In the genomic region with DNA sequence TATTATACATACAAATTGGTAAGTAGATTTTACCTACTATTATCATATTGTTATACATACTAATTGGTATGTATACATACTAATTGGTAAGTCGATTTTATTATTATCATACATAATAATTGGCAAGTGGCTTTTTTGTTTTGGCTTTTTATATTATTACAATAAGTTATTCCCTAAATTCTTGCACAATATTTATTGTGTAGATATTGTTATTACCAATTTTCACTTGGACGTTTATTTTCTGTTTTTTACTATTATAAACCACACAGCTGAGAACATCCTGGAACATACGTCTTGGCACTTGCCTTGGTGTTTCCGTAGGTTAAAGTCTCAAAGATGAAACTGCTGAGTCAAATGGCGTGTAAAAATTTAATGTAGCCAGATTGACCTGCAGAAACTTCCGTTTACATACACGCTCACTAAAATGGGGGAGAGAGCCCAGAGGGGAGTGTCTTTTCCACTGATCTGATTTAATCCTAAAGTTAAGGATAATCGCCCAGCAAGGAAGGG, we compare ENCODE assay signal across 8 cellular contexts. TPM values are rescaled to one million over a fixed set of nuclear protein-coding genes. Genes with fewer than 3 reads are reported as not detected.
DNase-seq lines count a peak whose midpoint lies in the region; ATAC-seq, FAIRE-seq and TF ChIP-seq lines count a peak whose summit lies in the region.

No MANE protein-coding gene starts in this region.

- CTCF ChIA-PET in HepG2 (lab: Yijun Ruan, JAX; ENCODE audit: low intra/inter-chr PET ratio, low total read pairs): no interaction called here

- peak overlapping the region; percentile 82 for H2AFZ ChIP-seq in HepG2 (ENCODE audit: low read length)

- in situ Hi-C loops in HepG2 (cut with HindIII; ENCODE audit: extremely low pct_ligation_motif_present, low pct_unique_long_range_greater_than_20kb): no loop called here

- FAIRE-seq in HepG2 (lab: Jason Lieb, UNC): no peak
- no peak for FAIRE-seq in HTR-8/SVneo (lab: Jason Lieb, UNC)

- peak overlapping the region; percentile 77 for H3K4me2 ChIP-seq in HepG2 (ENCODE audit: low read depth, low read length)

- TF ChIP-seq CTCF in HepG2 (CRISPR knock-in tag; IDR thresholded peaks at IDR 0.05): no peak
- no peak for TF ChIP-seq CTCF in upper lobe of left lung (IDR thresholded peaks at IDR 0.05)

- WGBS in HepG2 (ENCODE audit: low lambda C conversion rate): under 1% methylated on average over 8 of the region's 8 CpGs
- 5 to 7% methylated on average over 8 of the region's 8 CpGs for WGBS in upper lobe of left lung, 2 donors

- POLR2A ChIA-PET in activated naive CD8-positive, alpha-beta T cell treated with anti-CD3 and anti-CD28 coated beads, Interleukin-2, amount 10 ng/mL, durations not matched to agents 7 days and 5 days (lab: Charles Lee): interaction anchor here (0.8 to 6.1 kb wide), 9 partner anchors 11 to 37 kb away, joined by 3 to 120 read pairs (median 7); partner anchors contain the start of genes ABI3 and GNGT2
- POLR2A ChIA-PET in HepG2 (lab: Yijun Ruan, JAX): interaction anchor here (0.7 to 3.1 kb wide), 9 partner anchors 8 to 572 kb away, joined by 3 to 16 read pairs (median 4); partner anchors contain the start of gene FAM117A

- TF ChIP-seq EP300 in HepG2 (IDR thresholded peaks at IDR 0.05; ENCODE audit: low read depth in 2 of 2, low read length in 2 of 2): no peak
- TF ChIP-seq EP300 in HepG2 (CRISPR knock-in tag; IDR thresholded peaks at IDR 0.05; ENCODE audit: borderline replicate concordance): no peak
- TF ChIP-seq EP300 in upper lobe of left lung (IDR thresholded peaks at IDR 0.05): no peak

- H3K9ac ChIP-seq in HepG2 (ENCODE audit: insufficient read depth, low read depth, low read length): peak overlapping the region; percentile 84

- H3K27me3 Mint-ChIP-seq in activated naive CD8-positive, alpha-beta T cell treated with anti-CD3 and anti-CD28 coated beads, Interleukin-2, amount 10 ng/mL, durations not matched to agents 7 days and 5 days: peaks cover 1% of the 10 kb centered on the region

- TF ChIP-seq RAD21 in HepG2 (CRISPR knock-in tag; IDR thresholded peaks at IDR 0.05): no peak

- no peaks in the 10 kb centered on the region for H4K20me1 ChIP-seq in HepG2 (ENCODE audit: insufficient read depth, low read length)

- H3K4me1 Mint-ChIP-seq in activated naive CD8-positive, alpha-beta T cell treated with anti-CD3 and anti-CD28 coated beads, Interleukin-2, amount 10 ng/mL, durations not matched to agents 7 days and 5 days: peaks cover 31% of the 10 kb centered on the region

- H3K4me3 ChIP-seq in HepG2 (replicated peaks in 1 of 3; ENCODE audit: insufficient read depth in 1 of 3, low read depth in 2 of 3, low read length in 3 of 3): peak overlapping the region; percentile 75 to 80 (median 76)
- H3K4me3 ChIP-seq in upper lobe of left lung: peak overlapping the region; percentile 37 to 88 (median 75)

- peak overlapping the region; percentile 100 for H3K27ac Mint-ChIP-seq in activated naive CD8-positive, alpha-beta T cell treated with anti-CD3 and anti-CD28 coated beads, Interleukin-2, amount 10 ng/mL, durations not matched to agents 7 days and 5 days

- BruUV-seq in HepG2 (replicated peaks; lab: Mats Ljungman, UMichigan): TSS peak; percentile 94

- no peaks in the 10 kb centered on the region for H3K9me3 Mint-ChIP-seq in activated naive CD8-positive, alpha-beta T cell treated with anti-CD3 and anti-CD28 coated beads, Interleukin-2, amount 10 ng/mL, durations not matched to agents 7 days and 5 days

- H3K36me3 Mint-ChIP-seq in activated naive CD8-positive, alpha-beta T cell treated with anti-CD3 and anti-CD28 coated beads, Interleukin-2, amount 10 ng/mL, durations not matched to agents 7 days and 5 days: no peaks in the 10 kb centered on the region

- peak; percentile 10 for ATAC-seq in HG03378 (IDR thresholded peaks at IDR 0.05; ENCODE audit: unreplicated experiment)
- ATAC-seq in activated naive CD8-positive, alpha-beta T cell treated with anti-CD3 and anti-CD28 coated beads, Interleukin-2, amount 10 ng/mL, durations not matched to agents 7 days and 5 days (ENCODE audit: low read depth): peak; percentile 3
- ATAC-seq in HepG2: no peak
- ATAC-seq in upper lobe of left lung (ENCODE audit: low FRiP score in 2 of 2): no peak
- ATAC-seq in GM21529 (IDR thresholded peaks at IDR 0.05; ENCODE audit: unreplicated experiment): no peak

- H3K27ac ChIP-seq in HepG2 (ENCODE audit: extremely low read length, insufficient read depth, low read length) (peak overlapping the region; percentile 88), upper lobe of left lung (peak overlapping the region; percentile 92 to 99 (median 96))

- TF ChIP-seq POLR2A in HepG2 (IDR thresholded peaks at IDR 0.05; ENCODE audit: insufficient read depth in 1 of 2, low read depth in 2 of 2, low read length in 2 of 2): no peak
- no peak for TF ChIP-seq POLR2A in upper lobe of left lung (IDR thresholded peaks at IDR 0.05)

- H3K4me1 ChIP-seq in HepG2 (ENCODE audit: insufficient read depth, low read length) (peaks cover 18% of the 10 kb centered on the region), upper lobe of left lung (peaks cover 0 to 13% (median 9%) of the 10 kb centered on the region in 4 donors)

- peak overlapping the region; percentile 91 for H3K4me3 Mint-ChIP-seq in activated naive CD8-positive, alpha-beta T cell treated with anti-CD3 and anti-CD28 coated beads, Interleukin-2, amount 10 ng/mL, durations not matched to agents 7 days and 5 days

- intact Hi-C loops in HepG2 (cut with micrococcal nuclease; ENCODE audit: unreplicated experiment): loop anchor here (5.0 kb wide), 1 partner anchor 84 kb away; no protein-coding TSS in a partner anchor

- H3K79me2 ChIP-seq in HepG2 (ENCODE audit: insufficient read depth, low read length): no peaks in the 10 kb centered on the region

- H3K36me3 ChIP-seq in HepG2 (replicated peaks in 1 of 2; ENCODE audit: control insufficient read depth in 1 of 2, insufficient read depth in 2 of 2, low read length in 2 of 2) (no peaks in the 10 kb centered on the region), upper lobe of left lung (no peaks in the 10 kb centered on the region)

- peak; percentile 86 for DNase-seq in SIG-M5 treated with dmso at 0.1 percent for 504 hours (lab: John Stamatoyannopoulos, UW; ENCODE audit: unreplicated experiment)
- no peak for DNase-seq in SIG-M5 (lab: John Stamatoyannopoulos, UW)
- no peak for DNase-seq in activated naive CD8-positive, alpha-beta T cell treated with anti-CD3 and anti-CD28 coated beads, Interleukin-2, amount 10 ng/mL, durations not matched to agents 7 days and 5 days
- no peak for DNase-seq in HepG2 (ENCODE audit: low spot score)
- DNase-seq in upper lobe of left lung: no peak
- DNase-seq in HTR-8/SVneo (ENCODE audit: insufficient read length, low spot score): no peak

- peaks cover 0 to 2% of the 10 kb centered on the region in 2 experiments; a peak in 1 of 5 replicates for H3K27me3 ChIP-seq in HepG2 (ENCODE audit: control insufficient read depth in 1 of 2, insufficient read depth in 2 of 2, low read length in 2 of 2)
- no peaks in the 10 kb centered on the region for H3K27me3 ChIP-seq in upper lobe of left lung

- H3K9me3 ChIP-seq in HepG2 (ENCODE audit: low read length) (no peaks in the 10 kb centered on the region), upper lobe of left lung (no peaks in the 10 kb centered on the region)

RNA-seq across cellular contexts. Expression of gene GNGT2, which starts 18.9 kb away (rescaled TPM):
- 10 to 100 TPM; 27.9 to 34.2 TPM for total RNA-seq in activated naive CD8-positive, alpha-beta T cell treated with anti-CD3 and anti-CD28 coated beads, Interleukin-2, amount 10 ng/mL, durations not matched to agents 7 days and 5 days
- not detected in 2 replicates for total RNA-seq in HepG2 (2016; rRNA removed; fragmentation: Illumina TruSeq; extraction: Trizol)
- not detected in 2 replicates for total RNA-seq in HepG2 (2016; cell fraction: cytosol; rRNA removed; fragmentation: Illumina TruSeq; extraction: Trizol; ENCODE audit: low read depth)
- total RNA-seq in HepG2 (2016; cell fraction: insoluble cytoplasmic fraction; rRNA removed; fragmentation: Illumina TruSeq; extraction: Trizol): not detected in 2 replicates
- total RNA-seq in HepG2 (2016; cell fraction: membrane; rRNA removed; fragmentation: Illumina TruSeq; extraction: Trizol): not detected in 2 replicates
- total RNA-seq in HepG2 (2016; cell fraction: nucleus; rRNA removed; fragmentation: Illumina TruSeq; extraction: Trizol): not detected in 2 replicates
- not detected in 2 replicates for polyA plus RNA-seq in HepG2 (2011; rRNA removed)
- polyA plus RNA-seq in HepG2 (2011; cell fraction: cytosol; rRNA removed): not detected in 2 replicates
- polyA plus RNA-seq in HepG2 (2011; cell fraction: nucleus; rRNA removed): not detected in 2 replicates
- not detected in 2 replicates for polyA plus RNA-seq in HepG2 (2012)
- polyA plus RNA-seq in HepG2 (2016; cell fraction: cytosol; fragmentation: Illumina TruSeq; extraction: Trizol; ENCODE audit: low read depth): not detected in 2 replicates
- polyA plus RNA-seq in HepG2 (2016; cell fraction: insoluble cytoplasmic fraction; fragmentation: Illumina TruSeq; extraction: Trizol; ENCODE audit: low read depth): not detected in 2 replicates
- polyA plus RNA-seq in HepG2 (2016; cell fraction: membrane; fragmentation: Illumina TruSeq; extraction: Trizol; ENCODE audit: low read depth): not detected in 2 replicates
- polyA plus RNA-seq in HepG2 (2016; cell fraction: nucleus; fragmentation: Illumina TruSeq; extraction: Trizol; ENCODE audit: insufficient read depth, low read depth): not detected in 2 replicates
- not detected in 2 replicates for polyA minus RNA-seq in HepG2 (2011; rRNA and poly(A)+ RNA removed; ENCODE audit: low replicate concordance)
- not detected in 2 replicates for polyA minus RNA-seq in HepG2 (2011; cell fraction: cytosol; rRNA and poly(A)+ RNA removed)
- not detected in 2 replicates for polyA minus RNA-seq in HepG2 (2011; cell fraction: nucleus; rRNA and poly(A)+ RNA removed)
- total RNA-seq in upper lobe of left lung: 10 to 100 TPM in 3 of 6 donors, 1 to 10 TPM in 3; 1.1 to 22.5 (median 9.9) TPM

RNA-seq across cellular contexts. Expression of gene ABI3, which starts 19.0 kb away (rescaled TPM):
- 10 to 100 TPM; 86.4 to 86.7 TPM for total RNA-seq in activated naive CD8-positive, alpha-beta T cell treated with anti-CD3 and anti-CD28 coated beads, Interleukin-2, amount 10 ng/mL, durations not matched to agents 7 days and 5 days
- total RNA-seq in HepG2 (2016; rRNA removed; fragmentation: Illumina TruSeq; extraction: Trizol) (not detected in 2 replicates), upper lobe of left lung (10 to 100 TPM in 4 of 6 donors, 1 to 10 TPM in 2; 8.5 to 38.4 (median 27.3) TPM)
- total RNA-seq in HepG2 (2016; cell fraction: cytosol; rRNA removed; fragmentation: Illumina TruSeq; extraction: Trizol; ENCODE audit: low read depth): not detected in 2 replicates
- total RNA-seq in HepG2 (2016; cell fraction: insoluble cytoplasmic fraction; rRNA removed; fragmentation: Illumina TruSeq; extraction: Trizol): not detected in 2 replicates
- not detected in 2 replicates for total RNA-seq in HepG2 (2016; cell fraction: membrane; rRNA removed; fragmentation: Illumina TruSeq; extraction: Trizol)
- not detected in 2 replicates for total RNA-seq in HepG2 (2016; cell fraction: nucleus; rRNA removed; fragmentation: Illumina TruSeq; extraction: Trizol)
- polyA plus RNA-seq in HepG2 (2011; rRNA removed): not detected in 2 replicates
- 0.04 TPM in 1 of 2 replicates, not detected in the other for polyA plus RNA-seq in HepG2 (2011; cell fraction: cytosol; rRNA removed)
- polyA plus RNA-seq in HepG2 (2011; cell fraction: nucleus; rRNA removed): not detected in 2 replicates
- not detected in 2 replicates for polyA plus RNA-seq in HepG2 (2012)
- polyA plus RNA-seq in HepG2 (2016; cell fraction: cytosol; fragmentation: Illumina TruSeq; extraction: Trizol; ENCODE audit: low read depth): not detected in 2 replicates
- polyA plus RNA-seq in HepG2 (2016; cell fraction: insoluble cytoplasmic fraction; fragmentation: Illumina TruSeq; extraction: Trizol; ENCODE audit: low read depth): not detected in 2 replicates
- polyA plus RNA-seq in HepG2 (2016; cell fraction: membrane; fragmentation: Illumina TruSeq; extraction: Trizol; ENCODE audit: low read depth): not detected in 2 replicates
- polyA plus RNA-seq in HepG2 (2016; cell fraction: nucleus; fragmentation: Illumina TruSeq; extraction: Trizol; ENCODE audit: insufficient read depth, low read depth): not detected in 2 replicates
- not detected in 2 replicates for polyA minus RNA-seq in HepG2 (2011; rRNA and poly(A)+ RNA removed; ENCODE audit: low replicate concordance)
- not detected in 2 replicates for polyA minus RNA-seq in HepG2 (2011; cell fraction: cytosol; rRNA and poly(A)+ RNA removed)
- not detected in 2 replicates for polyA minus RNA-seq in HepG2 (2011; cell fraction: nucleus; rRNA and poly(A)+ RNA removed)

RNA-seq across cellular contexts. Expression of gene PHOSPHO1, which starts 39.1 kb away (rescaled TPM):
- total RNA-seq in activated naive CD8-positive, alpha-beta T cell treated with anti-CD3 and anti-CD28 coated beads, Interleukin-2, amount 10 ng/mL, durations not matched to agents 7 days and 5 days: not detected
- not detected in 2 replicates for total RNA-seq in HepG2 (2016; rRNA removed; fragmentation: Illumina TruSeq; extraction: Trizol)
- not detected in 2 replicates for total RNA-seq in HepG2 (2016; cell fraction: cytosol; rRNA removed; fragmentation: Illumina TruSeq; extraction: Trizol; ENCODE audit: low read depth)
- total RNA-seq in HepG2 (2016; cell fraction: insoluble cytoplasmic fraction; rRNA removed; fragmentation: Illumina TruSeq; extraction: Trizol): not detected in 2 replicates
- not detected in 2 replicates for total RNA-seq in HepG2 (2016; cell fraction: membrane; rRNA removed; fragmentation: Illumina TruSeq; extraction: Trizol)
- not detected in 2 replicates for total RNA-seq in HepG2 (2016; cell fraction: nucleus; rRNA removed; fragmentation: Illumina TruSeq; extraction: Trizol)
- not detected in 2 replicates for polyA plus RNA-seq in HepG2 (2011; rRNA removed)
- polyA plus RNA-seq in HepG2 (2011; cell fraction: cytosol; rRNA removed): not detected in 2 replicates
- polyA plus RNA-seq in HepG2 (2011; cell fraction: nucleus; rRNA removed): not detected in 2 replicates
- not detected in 2 replicates for polyA plus RNA-seq in HepG2 (2012)
- not detected in 2 replicates for polyA plus RNA-seq in HepG2 (2016; cell fraction: cytosol; fragmentation: Illumina TruSeq; extraction: Trizol; ENCODE audit: low read depth)
- not detected in 2 replicates for polyA plus RNA-seq in HepG2 (2016; cell fraction: insoluble cytoplasmic fraction; fragmentation: Illumina TruSeq; extraction: Trizol; ENCODE audit: low read depth)
- polyA plus RNA-seq in HepG2 (2016; cell fraction: membrane; fragmentation: Illumina TruSeq; extraction: Trizol; ENCODE audit: low read depth): 0.16 TPM in 1 of 2 replicates, not detected in the other
- polyA plus RNA-seq in HepG2 (2016; cell fraction: nucleus; fragmentation: Illumina TruSeq; extraction: Trizol; ENCODE audit: insufficient read depth, low read depth): not detected in 2 replicates
- polyA minus RNA-seq in HepG2 (2011; rRNA and poly(A)+ RNA removed; ENCODE audit: low replicate concordance): 0.72 TPM in 1 of 2 replicates, not detected in the other
- not detected in 2 replicates for polyA minus RNA-seq in HepG2 (2011; cell fraction: cytosol; rRNA and poly(A)+ RNA removed)
- polyA minus RNA-seq in HepG2 (2011; cell fraction: nucleus; rRNA and poly(A)+ RNA removed): not detected in 2 replicates
- total RNA-seq in upper lobe of left lung: 1 to 10 TPM in 4 of 6 donors, under 1 TPM in 1, not detected in 1; 0.30 to 4.7 (median 3.1) TPM

RNA-seq across cellular contexts. Expression of gene B4GALNT2, which starts 58.9 kb away (rescaled TPM):
- not detected for total RNA-seq in activated naive CD8-positive, alpha-beta T cell treated with anti-CD3 and anti-CD28 coated beads, Interleukin-2, amount 10 ng/mL, durations not matched to agents 7 days and 5 days
- total RNA-seq in HepG2 (2016; rRNA removed; fragmentation: Illumina TruSeq; extraction: Trizol) (not detected in 2 replicates), upper lobe of left lung (1 to 10 TPM in 1 of 6 donors, under 1 TPM in 5; 0.11 to 1.0 (median 0.16) TPM)
- not detected in 2 replicates for total RNA-seq in HepG2 (2016; cell fraction: cytosol; rRNA removed; fragmentation: Illumina TruSeq; extraction: Trizol; ENCODE audit: low read depth)
- not detected in 2 replicates for total RNA-seq in HepG2 (2016; cell fraction: insoluble cytoplasmic fraction; rRNA removed; fragmentation: Illumina TruSeq; extraction: Trizol)
- not detected in 2 replicates for total RNA-seq in HepG2 (2016; cell fraction: membrane; rRNA removed; fragmentation: Illumina TruSeq; extraction: Trizol)
- 0.03 and 0.06 TPM in 2 replicates for total RNA-seq in HepG2 (2016; cell fraction: nucleus; rRNA removed; fragmentation: Illumina TruSeq; extraction: Trizol)
- polyA plus RNA-seq in HepG2 (2011; rRNA removed): 0.13 TPM in 1 of 2 replicates, not detected in the other
- polyA plus RNA-seq in HepG2 (2011; cell fraction: cytosol; rRNA removed): 0.01 and 0.03 TPM in 2 replicates
- not detected in 2 replicates for polyA plus RNA-seq in HepG2 (2011; cell fraction: nucleus; rRNA removed)
- polyA plus RNA-seq in HepG2 (2012): not detected in 2 replicates
- polyA plus RNA-seq in HepG2 (2016; cell fraction: cytosol; fragmentation: Illumina TruSeq; extraction: Trizol; ENCODE audit: low read depth): not detected in 2 replicates
- polyA plus RNA-seq in HepG2 (2016; cell fraction: insoluble cytoplasmic fraction; fragmentation: Illumina TruSeq; extraction: Trizol; ENCODE audit: low read depth): not detected in 2 replicates
- 0.01 TPM in 1 of 2 replicates, not detected in the other for polyA plus RNA-seq in HepG2 (2016; cell fraction: membrane; fragmentation: Illumina TruSeq; extraction: Trizol; ENCODE audit: low read depth)
- not detected in 2 replicates for polyA plus RNA-seq in HepG2 (2016; cell fraction: nucleus; fragmentation: Illumina TruSeq; extraction: Trizol; ENCODE audit: insufficient read depth, low read depth)
- not detected in 2 replicates for polyA minus RNA-seq in HepG2 (2011; rRNA and poly(A)+ RNA removed; ENCODE audit: low replicate concordance)
- polyA minus RNA-seq in HepG2 (2011; cell fraction: cytosol; rRNA and poly(A)+ RNA removed): not detected in 2 replicates
- polyA minus RNA-seq in HepG2 (2011; cell fraction: nucleus; rRNA and poly(A)+ RNA removed): under 0.01 and 0.13 TPM in 2 replicates

Comparison
In these comparisons a context has a peak if more than half of its experiments do, and no peak if none do; other contexts are left out.
1. ATAC-seq: peak in HG03378 (single experiment) and activated naive CD8-positive, alpha-beta T cell treated with anti-CD3 and anti-CD28 coated beads, Interleukin-2, amount 10 ng/mL, durations not matched to agents 7 days and 5 days (single experiment); none in HepG2 (single experiment), upper lobe of left lung (0 of 2) and GM21529 (single experiment).
2. RNA of gene ABI3, which starts 19.0 kb away (total RNA-seq): 86.4 to 86.7 TPM in activated naive CD8-positive, alpha-beta T cell treated with anti-CD3 and anti-CD28 coated beads, Interleukin-2, amount 10 ng/mL, durations not matched to agents 7 days and 5 days and 8.5 to 38.4 TPM in upper lobe of left lung; not detected in HepG2; every median in the first group is over 4 times any median in the second.